In the genomic region with DNA sequence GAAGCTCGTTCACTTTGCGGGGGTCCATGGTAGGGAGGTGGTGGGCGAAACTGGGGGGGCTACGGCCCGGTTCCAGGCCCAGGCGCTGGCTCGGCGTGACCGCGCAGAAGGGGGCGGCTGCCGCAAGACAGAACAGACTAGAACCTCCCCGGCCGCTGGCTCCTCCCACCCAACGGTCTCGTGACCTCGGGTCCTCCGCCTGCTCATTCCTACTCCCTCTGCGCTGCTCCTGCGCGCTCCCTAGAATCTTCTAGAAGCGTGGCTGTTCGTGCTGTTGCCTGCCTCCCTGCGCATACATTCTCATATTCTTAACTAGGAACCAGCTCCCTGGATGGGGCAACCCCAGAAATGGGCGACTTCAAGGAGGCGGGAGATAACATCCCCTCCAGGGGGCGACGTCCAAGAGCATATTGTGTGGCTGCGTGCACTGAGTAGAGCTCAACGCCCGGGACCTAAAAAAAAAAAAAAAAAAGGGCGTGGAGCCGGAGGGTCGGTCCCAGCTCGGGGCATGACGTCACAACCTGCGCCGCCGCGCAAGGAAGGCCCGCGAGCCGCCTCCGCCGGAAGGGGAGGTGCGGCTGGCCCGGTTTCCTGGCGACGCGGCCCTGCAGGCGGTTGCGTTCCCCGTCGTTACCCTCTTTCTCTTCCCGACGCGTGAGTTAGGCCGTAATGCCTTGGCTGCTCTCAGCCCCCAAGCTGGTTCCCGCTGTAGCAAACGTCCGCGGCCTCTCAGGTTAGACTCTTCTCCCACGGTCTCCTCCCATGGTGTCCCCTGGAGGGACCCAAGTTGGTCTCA, we compare ENCODE assay signal across 8 cellular contexts. TPM values are rescaled to one million over a fixed set of nuclear protein-coding genes. Genes with fewer than 3 reads are reported as not detected.
DNase-seq lines count a peak whose midpoint lies in the region; ATAC-seq and TF ChIP-seq lines count a peak whose summit lies in the region.

A gene (minus strand): TSS at position 127 of the 796 bp plus-strand sequence. CDS start 99 bp downstream, at position 28.
A gene (plus strand): TSS at position 636 of the 796 bp plus-strand sequence. CDS start 34 bp downstream, at position 670.

- H3K36me3 Mint-ChIP-seq in activated T-helper 2 cell treated with anti-CD3 and anti-CD28 coated beads, Interferon-gamma antibody, Interleukin-2, Interleukin-4, amounts not matched to agents 10 μg/mL and 5 μg/mL and 100 μg/mL, durations not matched to agents 14 hours and 24 hours and 36 hours (ENCODE audit: low read depth), result peaks cover 19% of the 10 kb centered on the region
- H3K36me3 Mint-ChIP-seq in naive thymus-derived CD8-positive, alpha-beta T cell, result peaks cover 1 to 30% (median 4%) of the 10 kb centered on the region in 3 donors

- peak within 1 kb of the TSS; percentile 78 for H3K27ac ChIP-seq in RWPE2 (ENCODE audit: poor library complexity, severe bottlenecking)

- H3K4me1 Mint-ChIP-seq in activated T-helper 2 cell treated with anti-CD3 and anti-CD28 coated beads, Interferon-gamma antibody, Interleukin-2, Interleukin-4, amounts not matched to agents 10 μg/mL and 5 μg/mL and 100 μg/mL, durations not matched to agents 14 hours and 24 hours and 36 hours (ENCODE audit: low read depth), result peaks cover 38% of the 10 kb centered on the region
- peaks cover 9 to 69% (median 63%) of the 10 kb centered on the region in 4 donors for H3K4me1 Mint-ChIP-seq in naive thymus-derived CD8-positive, alpha-beta T cell

- H3K4me3 ChIP-seq in RWPE2 (ENCODE audit: severe bottlenecking), result peak within 1 kb of the TSS; percentile 63
- H3K4me3 ChIP-seq in fibroblast of mammary gland (ENCODE audit: control insufficient read depth, low read depth, low read length), result peak within 1 kb of the TSS; percentile 99

- POLR2A ChIA-PET in naive thymus-derived CD8-positive, alpha-beta T cell (lab: Charles Lee), result interaction anchor here (0.5 to 3.9 kb wide), 23 partner anchors 15 to 1744 kb away, joined by 3 to 22 read pairs (median 4); a partner anchor contains a TSS

- H3K4me1 ChIP-seq in RWPE2 (ENCODE audit: insufficient read depth, poor library complexity, severe bottlenecking), result peaks cover 18% of the 10 kb centered on the region

- peak within 1 kb of the TSS; percentile 96 for H3K4me3 Mint-ChIP-seq in activated T-helper 2 cell treated with anti-CD3 and anti-CD28 coated beads, Interferon-gamma antibody, Interleukin-2, Interleukin-4, amounts not matched to agents 10 μg/mL and 5 μg/mL and 100 μg/mL, durations not matched to agents 14 hours and 24 hours and 36 hours (ENCODE audit: low read depth)
- peak within 1 kb of the TSS; percentile 97 to 100 (median 99) for H3K4me3 Mint-ChIP-seq in naive thymus-derived CD8-positive, alpha-beta T cell

- ATAC-seq in RWPE2 (ENCODE audit: low read depth), result peak; percentile 95
- peak; percentile 88 to 89 for ATAC-seq in naive thymus-derived CD8-positive, alpha-beta T cell

- H3K27me3 ChIP-seq in RWPE2 (ENCODE audit: insufficient read depth, poor library complexity, severe bottlenecking), result no peaks in the 10 kb centered on the region

- intact Hi-C loops in activated T-helper 2 cell treated with anti-CD3 and anti-CD28 coated beads, Interferon-gamma antibody, Interleukin-2, Interleukin-4, amounts not matched to agents 10 μg/mL and 5 μg/mL and 100 μg/mL, durations not matched to agents 14 hours and 24 hours and 36 hours (cut with micrococcal nuclease), result loop anchor here (1.0 to 5.0 kb wide), 5 partner anchors 39 to 430 kb away; a partner anchor contains a TSS

- peak within 1 kb of the TSS; percentile 100 for H3K27ac Mint-ChIP-seq in activated T-helper 2 cell treated with anti-CD3 and anti-CD28 coated beads, Interferon-gamma antibody, Interleukin-2, Interleukin-4, amounts not matched to agents 10 μg/mL and 5 μg/mL and 100 μg/mL, durations not matched to agents 14 hours and 24 hours and 36 hours
- peak within 1 kb of the TSS; percentile 98 to 100 (median 100) for H3K27ac Mint-ChIP-seq in naive thymus-derived CD8-positive, alpha-beta T cell

- H3K36me3 ChIP-seq in RWPE2 (ENCODE audit: low read depth), result peaks cover 26% of the 10 kb centered on the region

- TF ChIP-seq CTCF in RWPE2 (IDR thresholded peaks at IDR 0.05; ENCODE audit: poor library complexity, severe bottlenecking) (no peak), fibroblast of mammary gland (conservative IDR thresholded peaks at IDR 0.05; ENCODE audit: control insufficient read depth, insufficient read depth, low read depth, low read length) (peak; percentile 7)

- no peaks in the 10 kb centered on the region for H3K9me3 Mint-ChIP-seq in activated T-helper 2 cell treated with anti-CD3 and anti-CD28 coated beads, Interferon-gamma antibody, Interleukin-2, Interleukin-4, amounts not matched to agents 10 μg/mL and 5 μg/mL and 100 μg/mL, durations not matched to agents 14 hours and 24 hours and 36 hours
- H3K9me3 Mint-ChIP-seq in naive thymus-derived CD8-positive, alpha-beta T cell, result no peaks in the 10 kb centered on the region

- H3K27me3 Mint-ChIP-seq in activated T-helper 2 cell treated with anti-CD3 and anti-CD28 coated beads, Interferon-gamma antibody, Interleukin-2, Interleukin-4, amounts not matched to agents 10 μg/mL and 5 μg/mL and 100 μg/mL, durations not matched to agents 14 hours and 24 hours and 36 hours (ENCODE audit: low read depth), result no peaks in the 10 kb centered on the region
- H3K27me3 Mint-ChIP-seq in naive thymus-derived CD8-positive, alpha-beta T cell, result no peaks in the 10 kb centered on the region

- H3K9me3 ChIP-seq in RWPE2 (ENCODE audit: severe bottlenecking), result no peaks in the 10 kb centered on the region

- DNase-seq in ELR (ENCODE audit: low read depth) (peak; percentile 97), H4 (ENCODE audit: low spot score) (peak; percentile 96), LoVo (ENCODE audit: low spot score) (peak; percentile 94), RWPE2 (ENCODE audit: low spot score) (peak; percentile 96), fibroblast of mammary gland (ENCODE audit: low read depth) (peak; percentile 96)
- DNase-seq in activated T-helper 2 cell treated with anti-CD3 and anti-CD28 coated beads, Interferon-gamma antibody, Interleukin-2, Interleukin-4, amounts not matched to agents 10 μg/mL and 5 μg/mL and 100 μg/mL, durations not matched to agents 14 hours and 24 hours and 36 hours (ENCODE audit: low spot score), result peak; percentile 96
- DNase-seq in naive thymus-derived CD8-positive, alpha-beta T cell, result peak; percentile 95 to 99 (median 97)
- DNase-seq in stimulated activated naive CD4-positive, alpha-beta T cell (lab: John Stamatoyannopoulos, UW), result peak; percentile 94 to 100 (median 98)

RNA-seq across cellular contexts. Expression of the first gene that starts in this region (rescaled TPM):
- 145 and 175 TPM in 2 replicates for total RNA-seq in H4 (2014; rRNA removed; shearing (Covaris generic))
- 194 and 201 TPM in 2 replicates for total RNA-seq in activated T-helper 2 cell treated with anti-CD3 and anti-CD28 coated beads, Interferon-gamma antibody, Interleukin-2, Interleukin-4, amounts not matched to agents 10 μg/mL and 5 μg/mL and 100 μg/mL, durations not matched to agents 14 hours and 24 hours and 36 hours
- total RNA-seq in naive thymus-derived CD8-positive, alpha-beta T cell, result 100 to 1,000 TPM; 221 to 224 TPM
- polyA plus RNA-seq in naive thymus-derived CD8-positive, alpha-beta T cell, result 100 to 1,000 TPM; 244 to 283 (median 260) TPM

RNA-seq across cellular contexts. Expression of the second gene that starts in this region (rescaled TPM):
- 7.9 and 16.7 TPM in 2 replicates for total RNA-seq in H4 (2014; rRNA removed; shearing (Covaris generic))
- total RNA-seq in activated T-helper 2 cell treated with anti-CD3 and anti-CD28 coated beads, Interferon-gamma antibody, Interleukin-2, Interleukin-4, amounts not matched to agents 10 μg/mL and 5 μg/mL and 100 μg/mL, durations not matched to agents 14 hours and 24 hours and 36 hours, result 17.5 and 17.9 TPM in 2 replicates
- 10 to 100 TPM; 18.8 to 19.4 TPM for total RNA-seq in naive thymus-derived CD8-positive, alpha-beta T cell
- 10 to 100 TPM in 1 of 3 donors, 1 to 10 TPM in 2; 5.9 to 11.5 (median 7.1) TPM for polyA plus RNA-seq in naive thymus-derived CD8-positive, alpha-beta T cell

Comparison
In these comparisons a context has a peak if more than half of its experiments do, and no peak if none do; other contexts are left out.
1. Peak in every context shown above with its lines: DNase-seq, ATAC-seq, H3K4me3 ChIP-seq and H3K27ac ChIP-seq.